ENCODE assay signal across 8 cellular contexts in genomic region chr2:73986085-73986680, GRCh38. TPM values are rescaled to one million over a fixed set of nuclear protein-coding genes. Genes with fewer than 3 reads are reported as not detected.
A peak's percentile ranks its signal among the peaks of the same experiment; 100 is the strongest.
DNase-seq lines count a peak whose midpoint lies in the region; ATAC-seq, FAIRE-seq and TF ChIP-seq lines count a peak whose summit lies in the region.

No MANE protein-coding gene starts in this region.

- TF ChIP-seq CTCF in bronchial epithelial cell (IDR thresholded peaks at IDR 0.05; ENCODE audit: insufficient read depth, low read length, severe bottlenecking) = no peak
- no peak for TF ChIP-seq CTCF in nephron (IDR thresholded peaks at IDR 0.05; ENCODE audit: unreplicated experiment in 3 of 3)

- H3K27me3 ChIP-seq in CD4-positive, CD25-positive, alpha-beta regulatory T cell (ENCODE audit: control insufficient read depth, insufficient read depth, low read length) = no peaks in the 10 kb centered on the region
- H3K27me3 ChIP-seq in NT2/D1 (ENCODE audit: insufficient read depth, insufficient read length) (peaks cover 39% of the 10 kb centered on the region), bronchial epithelial cell (ENCODE audit: control insufficient read depth, insufficient read depth, low read length) (no peaks in the 10 kb centered on the region)

- no peak for TF ChIP-seq POLR2A in H54 (IDR thresholded peaks at IDR 0.05; ENCODE audit: low read depth, low read length)

- no peaks in the 10 kb centered on the region for H3K9me3 ChIP-seq in CD4-positive, CD25-positive, alpha-beta regulatory T cell (ENCODE audit: control insufficient read depth in 2 of 2, low read length in 2 of 2)
- no peaks in the 10 kb centered on the region for H3K9me3 ChIP-seq in NT2/D1 (ENCODE audit: insufficient read depth, low read length)

- H3K27ac ChIP-seq in CD4-positive, CD25-positive, alpha-beta regulatory T cell (ENCODE audit: insufficient read depth, low read length, poor library complexity, severe bottlenecking) = peak overlapping the region; percentile 80

- peak overlapping the region; percentile 76 for H3K4me3 ChIP-seq in CD4-positive, CD25-positive, alpha-beta regulatory T cell (ENCODE audit: low read depth, low read length)
- H3K4me3 ChIP-seq in NT2/D1 (ENCODE audit: insufficient read length, low read depth) (peak overlapping the region; percentile 50), bronchial epithelial cell (ENCODE audit: low read depth, low read length) (peak overlapping the region; percentile 38)

- peak overlapping the region; percentile 90 to 93 (median 92) for H3K27ac Mint-ChIP-seq in CD4-positive, CD25-positive, alpha-beta regulatory T cell
- peak overlapping the region; percentile 58 to 92 (median 82) for H3K27ac Mint-ChIP-seq in nephron

- DNase-seq in CD4-positive, CD25-positive, alpha-beta regulatory T cell = peak in 1 of 3 donors; percentile 74
- DNase-seq in NT2/D1 (ENCODE audit: low read depth, low spot score) = no peak
- no peak for DNase-seq in bronchial epithelial cell (ENCODE audit: low read depth)
- DNase-seq in SIG-M5 (lab: John Stamatoyannopoulos, UW) = no peak
- no peak for DNase-seq in H54 (ENCODE audit: insufficient read length, low spot score)
- DNase-seq in NCI-H774 (lab: John Stamatoyannopoulos, UW) = no peak

- peak overlapping the region; percentile 89 to 92 (median 90) for H3K4me3 Mint-ChIP-seq in CD4-positive, CD25-positive, alpha-beta regulatory T cell
- peak overlapping the region; percentile 75 to 84 (median 83) for H3K4me3 Mint-ChIP-seq in nephron

- H3K9me3 Mint-ChIP-seq in CD4-positive, CD25-positive, alpha-beta regulatory T cell = peaks cover 0 to 4% (median 0%) of the 10 kb centered on the region in 7 donors
- H3K9me3 Mint-ChIP-seq in nephron = no peaks in the 10 kb centered on the region

- peaks cover 18% of the 10 kb centered on the region for H3K36me3 Mint-ChIP-seq in CD4-positive, CD25-positive, alpha-beta regulatory T cell
- H3K36me3 Mint-ChIP-seq in nephron (ENCODE audit: low read depth) = peaks cover 31% of the 10 kb centered on the region

- peak; percentile 16 to 32 for ATAC-seq in CD4-positive, CD25-positive, alpha-beta regulatory T cell (ENCODE audit: low read depth in 2 of 2)
- no peak for ATAC-seq in HG03039 (IDR thresholded peaks at IDR 0.05; ENCODE audit: unreplicated experiment)

- no peak for FAIRE-seq in bronchial epithelial cell (lab: Jason Lieb, UNC)
- no peak for FAIRE-seq in H54 (lab: Jason Lieb, UNC)

- no peaks in the 10 kb centered on the region for H3K27me3 Mint-ChIP-seq in CD4-positive, CD25-positive, alpha-beta regulatory T cell
- peaks cover 26% of the 10 kb centered on the region for H3K27me3 Mint-ChIP-seq in nephron (ENCODE audit: low read depth)

- peak overlapping the region; percentile 72 for H3K9ac ChIP-seq in NT2/D1 (ENCODE audit: insufficient read length, low read depth)

- H3K4me1 Mint-ChIP-seq in CD4-positive, CD25-positive, alpha-beta regulatory T cell = peaks cover 31 to 79% (median 60%) of the 10 kb centered on the region in 4 donors
- peaks cover 65% of the 10 kb centered on the region for H3K4me1 Mint-ChIP-seq in nephron

- H3K4me1 ChIP-seq in CD4-positive, CD25-positive, alpha-beta regulatory T cell (ENCODE audit: control insufficient read depth, insufficient read depth, low read length, poor library complexity, severe bottlenecking) = peaks cover 67% of the 10 kb centered on the region
- H3K4me1 ChIP-seq in NT2/D1 (ENCODE audit: insufficient read depth, insufficient read length) = peaks cover 24% of the 10 kb centered on the region

- no peaks in the 10 kb centered on the region for H3K36me3 ChIP-seq in CD4-positive, CD25-positive, alpha-beta regulatory T cell (ENCODE audit: control insufficient read depth, insufficient read depth, low read length)
- H3K36me3 ChIP-seq in NT2/D1 (ENCODE audit: insufficient read depth, insufficient read length, low read length) = peaks cover 20% of the 10 kb centered on the region
- peaks cover 8% of the 10 kb centered on the region for H3K36me3 ChIP-seq in bronchial epithelial cell (ENCODE audit: control insufficient read depth, insufficient read depth, low read length)

RNA-seq across cellular contexts. Expression of gene TET3, which starts 1.5 kb away (rescaled TPM):
- total RNA-seq in CD4-positive, CD25-positive, alpha-beta regulatory T cell = 26.3 TPM
- polyA plus RNA-seq in CD4-positive, CD25-positive, alpha-beta regulatory T cell = under 1 TPM; 0.22 to 0.30 (median 0.26) TPM
- total RNA-seq in bronchial epithelial cell = 5.3 and 9.0 TPM in 2 replicates

RNA-seq across cellular contexts. Expression of gene DGUOK, which starts 59.5 kb away (rescaled TPM):
- total RNA-seq in CD4-positive, CD25-positive, alpha-beta regulatory T cell = 43.5 TPM
- 100 to 1,000 TPM; 182 to 226 (median 205) TPM for polyA plus RNA-seq in CD4-positive, CD25-positive, alpha-beta regulatory T cell
- 39.3 and 40.8 TPM in 2 replicates for total RNA-seq in bronchial epithelial cell
